ENCODE assay signal across 12 cellular contexts in genomic region chr12:104213952-104214351, GRCh38. TPM values are rescaled to one million over a fixed set of nuclear protein-coding genes. Genes with fewer than 3 reads are reported as not detected.
DNase-seq lines count a peak whose midpoint lies in the region; ATAC-seq, FAIRE-seq and TF ChIP-seq lines count a peak whose summit lies in the region.
"Had no signal": no experiment of that assay in that cellular context is flagged by ENCODE, and none has a peak within 500 bp of the region (broad histone marks: within the 10 kb centered on the region; RNA-seq: fewer than 3 reads in every experiment).

No MANE protein-coding gene starts in this region.

- no peaks in the 10 kb centered on the region for H4K20me1 ChIP-seq in DND-41 (ENCODE audit: insufficient read depth, low read length)
- H4K20me1 ChIP-seq in MM.1S (ENCODE audit: insufficient read depth, low read length) = no peaks in the 10 kb centered on the region

- no peaks in the 10 kb centered on the region for H3K9me2 ChIP-seq in MM.1S (replicated peaks; ENCODE audit: insufficient read depth, low read length)

- H3K36me3 ChIP-seq in DND-41 (ENCODE audit: insufficient read depth, low read length) (no peaks in the 10 kb centered on the region), prostate gland (no peaks in the 10 kb centered on the region), MM.1S (replicated peaks; ENCODE audit: insufficient read depth, low read length) (no peaks in the 10 kb centered on the region), esophagus squamous epithelium (no peaks in the 10 kb centered on the region)

- no peak for TF ChIP-seq CTCF in DND-41 (IDR thresholded peaks at IDR 0.05; ENCODE audit: borderline replicate concordance, extremely low read depth, low read length, poor library complexity, severe bottlenecking)
- no peak for TF ChIP-seq CTCF in choroid plexus epithelial cell (conservative IDR thresholded peaks at IDR 0.05; ENCODE audit: low read depth, low read length)
- TF ChIP-seq CTCF in prostate gland (IDR thresholded peaks at IDR 0.05) = no peak
- TF ChIP-seq CTCF in MM.1S (IDR thresholded peaks at IDR 0.05; ENCODE audit: low read length) = no peak
- no peak for TF ChIP-seq CTCF in esophagus squamous epithelium (IDR thresholded peaks at IDR 0.05)

- H3K79me2 ChIP-seq in DND-41 (ENCODE audit: insufficient read depth, low read length) = no peaks in the 10 kb centered on the region
- no peaks in the 10 kb centered on the region for H3K79me2 ChIP-seq in MM.1S (ENCODE audit: low read length)

- H3K4me3 ChIP-seq in DND-41 (ENCODE audit: low read depth in 1 of 2, low read length in 2 of 2) = no peak overlapping the region
- H3K4me3 ChIP-seq in choroid plexus epithelial cell (ENCODE audit: low read depth, low read length) = no peak overlapping the region
- no peak overlapping the region for H3K4me3 ChIP-seq in prostate gland
- H3K4me3 ChIP-seq in MM.1S (ENCODE audit: low read length) = no peak overlapping the region
- H3K4me3 ChIP-seq in esophagus squamous epithelium = no peak overlapping the region

- no peak for FAIRE-seq in HTR-8/SVneo (lab: Jason Lieb, UNC)
- FAIRE-seq: keratinocyte had no signal

- H2AFZ ChIP-seq in DND-41 (ENCODE audit: low read depth, low read length) (peak overlapping the region; percentile 26; the same call in 1 of the 2 replicates), MM.1S (ENCODE audit: low read length) (no peak overlapping the region)

- H3F3A ChIP-seq in MM.1S (ENCODE audit: insufficient read depth, low read length) = no peaks in the 10 kb centered on the region

- H3K9ac ChIP-seq in DND-41 (ENCODE audit: low read depth, low read length) (no peak overlapping the region), MM.1S (ENCODE audit: low read length) (no peak overlapping the region)

- DNase-seq in DND-41 (no peak), NCI-H2171 (lab: John Stamatoyannopoulos, UW) (peak; percentile 21), choroid plexus epithelial cell (ENCODE audit: low read depth) (peak; percentile 82), prostate gland (ENCODE audit: low spot score) (peak; percentile 34), MM.1S (no peak), esophagus squamous epithelium (lab: John Stamatoyannopoulos, UW) (no peak), HTR-8/SVneo (ENCODE audit: insufficient read length, low spot score) (no peak)
- DNase-seq: activated CD8-positive, alpha-beta memory T cell treated with anti-CD3 and anti-CD28 coated beads, Interleukin-2, amount 50 U/mL, for 4 hours; natural killer cell; NCI-H146; OCI-M1 had no signal

- intact Hi-C loops in prostate gland (cut with DNase I) = loop anchor here (2.0 kb wide), 1 partner anchor 17 kb away; no protein-coding TSS in a partner anchor
- intact Hi-C loops in esophagus squamous epithelium (cut with DNase I) = no loop called here

- WGBS in prostate gland = 63% methylated on average over 2 of the region's 2 CpGs
- 58 to 75% methylated on average over 2 of the region's 2 CpGs for WGBS in esophagus squamous epithelium, 2 donors

- H3K4me1 ChIP-seq in DND-41 (ENCODE audit: insufficient read depth, low read length) (no peaks in the 10 kb centered on the region), prostate gland (replicated peaks) (no peaks in the 10 kb centered on the region), MM.1S (ENCODE audit: low read length) (no peaks in the 10 kb centered on the region), esophagus squamous epithelium (peaks cover 5 to 26% (median 12%) of the 10 kb centered on the region in 3 donors)

- no peaks in the 10 kb centered on the region for H3K27me3 ChIP-seq in DND-41 (ENCODE audit: insufficient read depth, low read length, poor library complexity)
- H3K27me3 ChIP-seq in prostate gland (replicated peaks; ENCODE audit: insufficient read depth) = no peaks in the 10 kb centered on the region
- H3K27me3 ChIP-seq in MM.1S (replicated peaks; ENCODE audit: insufficient read depth, low read length) = no peaks in the 10 kb centered on the region
- no peaks in the 10 kb centered on the region for H3K27me3 ChIP-seq in esophagus squamous epithelium

- H3K27ac ChIP-seq in DND-41 (ENCODE audit: low read length) (no peak overlapping the region), prostate gland (no peak overlapping the region), MM.1S (ENCODE audit: low read length) (no peak overlapping the region), esophagus squamous epithelium (no peak overlapping the region)

- TF ChIP-seq POLR2A in prostate gland (IDR thresholded peaks at IDR 0.05) (no peak), esophagus squamous epithelium (IDR thresholded peaks at IDR 0.05) (no peak)

- H3K9me3 ChIP-seq in DND-41 (ENCODE audit: insufficient read depth, low read length, severe bottlenecking) = no peaks in the 10 kb centered on the region
- H3K9me3 ChIP-seq in prostate gland = no peaks in the 10 kb centered on the region
- H3K9me3 ChIP-seq in MM.1S (replicated peaks; ENCODE audit: insufficient read depth, low read length) = no peaks in the 10 kb centered on the region
- no peaks in the 10 kb centered on the region for H3K9me3 ChIP-seq in esophagus squamous epithelium

- ATAC-seq in DND-41 (ENCODE audit: insufficient read depth, low read depth) = no peak
- ATAC-seq: natural killer cell had no signal

- H3K4me2 ChIP-seq in DND-41 (ENCODE audit: insufficient read depth, low read length) (no peak overlapping the region), MM.1S (ENCODE audit: low read depth, low read length) (no peak overlapping the region)

RNA-seq across cellular contexts. Expression of gene TXNRD1, which starts 1.6 kb away (rescaled TPM):
- total RNA-seq in prostate gland = 100 to 1,000 TPM in 1 of 2 donors, 10 to 100 TPM in 1; 87.6 to 115 TPM
- 100 to 1,000 TPM in 2 of 4 donors, 10 to 100 TPM in 2; 40.6 to 125 (median 82.0) TPM for total RNA-seq in esophagus squamous epithelium

Comparison
In these comparisons a context has a peak if more than half of its experiments do, and no peak if none do; other contexts are left out.
1. DNase-seq: peak in NCI-H2171 (single experiment), choroid plexus epithelial cell (single experiment) and prostate gland (single experiment); none in DND-41 (single experiment), MM.1S (single experiment), esophagus squamous epithelium (single experiment) and HTR-8/SVneo (single experiment).